Comparison of ENCODE assay signal across 35 cellular contexts in genomic region chr3:171687998-171688397, GRCh38.
"Had no signal": no experiment of that assay in that cellular context is flagged by ENCODE, and none has a peak within 500 bp of the region (broad histone marks: within the 10 kb centered on the region; RNA-seq: fewer than 3 reads in every experiment).

No MANE protein-coding gene starts in this region.

- ATAC-seq: activated CD4-positive, alpha-beta T cell treated with anti-CD3 and anti-CD28 coated beads for 36 hours; activated CD4-positive, CD25-positive, alpha-beta regulatory T cell treated with anti-CD3 and anti-CD28 coated beads, Interleukin-2, amount 50 U/mL, for 24 hours; activated CD8-positive, alpha-beta memory T cell treated with anti-CD3 and anti-CD28 coated beads, Interleukin-2, amount 10 ng/mL, durations not matched to agents 7 days and 5 days; activated CD8-positive, alpha-beta T cell treated with anti-CD3 and anti-CD28 coated beads, Interleukin-2, amount 10 ng/mL, durations not matched to agents 7 days and 5 days; activated naive CD4-positive, alpha-beta T cell treated with anti-CD3 and anti-CD28 coated beads, Interleukin-2, amount 50 U/mL, for 72 hours; activated T-cell treated with anti-CD3 and anti-CD28 coated beads, Interleukin-2, amount 50 U/mL, for 72 hours; esophagus mucosa; T-helper 17 cell had no signal

- FAIRE-seq: astrocyte, bronchial epithelial cell, endometrium, frontal cortex had no signal

- H3K27ac ChIP-seq: brain microvascular endothelial cell, colonic mucosa, WERI-Rb-1 had no signal

- H3K4me3 ChIP-seq: colonic mucosa had no signal

- H3K36me3 ChIP-seq: colonic mucosa, WERI-Rb-1 had no signal

- H3K4me3 Mint-ChIP-seq: activated B cell treated with CpG ODN at 0.5 μM for 24 hours; activated CD4-positive, alpha-beta memory T cell treated with anti-CD3 and anti-CD28 coated beads for 36 hours; activated CD4-positive, alpha-beta T cell treated with anti-CD3 and anti-CD28 coated beads for 36 hours; activated CD4-positive, alpha-beta T cell treated with anti-CD3 and anti-CD28 coated beads, Interleukin-2, amount 10 ng/mL, durations not matched to agents 24 days and 14 days; activated CD8-positive, alpha-beta memory T cell treated with anti-CD3 and anti-CD28 coated beads, Interleukin-2, amount 10 ng/mL, durations not matched to agents 7 days and 5 days; activated CD8-positive, alpha-beta T cell treated with anti-CD3 and anti-CD28 coated beads, Interleukin-2, amount 10 ng/mL, durations not matched to agents 7 days and 5 days; activated naive CD4-positive, alpha-beta T cell treated with anti-CD3 and anti-CD28 coated beads, Interleukin-2, amount 10 ng/mL, durations not matched to agents 7 days and 5 days; activated naive CD8-positive, alpha-beta T cell treated with anti-CD3 and anti-CD28 coated beads, Interleukin-2, amount 10 ng/mL, durations not matched to agents 7 days and 5 days; activated T-cell treated with anti-CD3 and anti-CD28 coated beads, Interleukin-2, amount 50 U/mL, for 24 hours; activated T-cell treated with anti-CD3 and anti-CD28 coated beads, Interleukin-2, amount 50 U/mL, for 72 hours; T-helper 17 cell; T-helper 2 cell treated with Interferon-gamma antibody and Interleukin-4, amounts not matched to agents 5 μg/mL and 100 μg/mL, for 36 hours had no signal

- H3K27me3 Mint-ChIP-seq: activated B cell treated with CpG ODN at 0.5 μM for 24 hours; activated naive CD8-positive, alpha-beta T cell treated with anti-CD3 and anti-CD28 coated beads, Interleukin-2, amount 10 ng/mL, durations not matched to agents 7 days and 5 days; T-helper 17 cell had no signal

- H3K9me3 Mint-ChIP-seq: activated B cell treated with CpG ODN at 0.5 μM for 24 hours; activated CD4-positive, alpha-beta memory T cell treated with anti-CD3 and anti-CD28 coated beads for 36 hours; activated CD4-positive, alpha-beta T cell treated with anti-CD3 and anti-CD28 coated beads, Interleukin-2, amount 10 ng/mL, durations not matched to agents 24 days and 14 days; activated naive CD4-positive, alpha-beta T cell treated with anti-CD3 and anti-CD28 coated beads, Interleukin-2, amount 10 ng/mL, durations not matched to agents 7 days and 5 days; activated naive CD4-positive, alpha-beta T cell treated with anti-CD3 and anti-CD28 coated beads, Interleukin-2, amount 50 U/mL, for 72 hours; activated T-cell treated with anti-CD3 and anti-CD28 coated beads, Interleukin-2, amount 50 U/mL, for 24 hours; activated T-cell treated with anti-CD3 and anti-CD28 coated beads, Interleukin-2, amount 50 U/mL, for 72 hours; T-helper 2 cell treated with Interferon-gamma antibody and Interleukin-4, amounts not matched to agents 5 μg/mL and 100 μg/mL, for 36 hours had no signal

- H3K36me3 Mint-ChIP-seq: activated CD4-positive, alpha-beta memory T cell treated with anti-CD3 and anti-CD28 coated beads for 36 hours; activated naive CD4-positive, alpha-beta T cell treated with anti-CD3 and anti-CD28 coated beads, Interleukin-2, amount 10 ng/mL, durations not matched to agents 7 days and 5 days; activated naive CD4-positive, alpha-beta T cell treated with anti-CD3 and anti-CD28 coated beads, Interleukin-2, amount 50 U/mL, for 72 hours had no signal

- H3K4me1 ChIP-seq: colonic mucosa had no signal

- DNase-seq: activated B cell treated with CpG ODN at 0.5 μM for 24 hours; activated CD4-positive, alpha-beta memory T cell treated with anti-CD3 and anti-CD28 coated beads for 36 hours; activated CD4-positive, alpha-beta T cell treated with anti-CD3 and anti-CD28 coated beads for 36 hours; activated CD4-positive, alpha-beta T cell treated with anti-CD3 and anti-CD28 coated beads, Interleukin-2, amount 10 ng/mL, durations not matched to agents 24 days and 14 days; activated CD8-positive, alpha-beta memory T cell treated with anti-CD3 and anti-CD28 coated beads, Interleukin-2, amount 10 ng/mL, durations not matched to agents 7 days and 5 days; activated CD8-positive, alpha-beta memory T cell treated with anti-CD3 and anti-CD28 coated beads, Interleukin-2, amount 50 U/mL, for 4 hours; activated CD8-positive, alpha-beta T cell treated with anti-CD3 and anti-CD28 coated beads, Interleukin-2, amount 10 ng/mL, durations not matched to agents 7 days and 5 days; activated gamma-delta T cell; activated naive CD4-positive, alpha-beta T cell; activated naive CD4-positive, alpha-beta T cell treated with anti-CD3 and anti-CD28 coated beads, Interleukin-2, amount 10 ng/mL, durations not matched to agents 7 days and 5 days; activated naive CD8-positive, alpha-beta T cell treated with anti-CD3 and anti-CD28 coated beads, Interleukin-2, amount 10 ng/mL, durations not matched to agents 7 days and 5 days; activated T-cell treated with anti-CD3 and anti-CD28 coated beads for 4 hours; activated T-cell treated with anti-CD3 and anti-CD28 coated beads, Interleukin-2, amount 50 U/mL, for 24 hours; activated T-cell treated with anti-CD3 and anti-CD28 coated beads, Interleukin-2, amount 50 U/mL, for 72 hours; amniotic stem cell; anterior cingulate cortex; brain microvascular endothelial cell; caudate nucleus; cerebellar nuclear complex; colonic mucosa; effector CD8-positive, alpha-beta T cell; foreskin fibroblast; head of caudate nucleus; T-helper 1 cell; T-helper 17 cell; T1000; WERI-Rb-1 had no signal

- H3K9me3 ChIP-seq: colonic mucosa had no signal

- H3K27ac Mint-ChIP-seq: activated B cell treated with CpG ODN at 0.5 μM for 24 hours; activated CD4-positive, alpha-beta memory T cell treated with anti-CD3 and anti-CD28 coated beads for 36 hours; activated CD4-positive, alpha-beta T cell treated with anti-CD3 and anti-CD28 coated beads for 36 hours; activated CD4-positive, alpha-beta T cell treated with anti-CD3 and anti-CD28 coated beads, Interleukin-2, amount 10 ng/mL, durations not matched to agents 24 days and 14 days; activated CD8-positive, alpha-beta memory T cell treated with anti-CD3 and anti-CD28 coated beads, Interleukin-2, amount 10 ng/mL, durations not matched to agents 7 days and 5 days; activated CD8-positive, alpha-beta T cell treated with anti-CD3 and anti-CD28 coated beads, Interleukin-2, amount 10 ng/mL, durations not matched to agents 7 days and 5 days; activated naive CD4-positive, alpha-beta T cell treated with anti-CD3 and anti-CD28 coated beads, Interleukin-2, amount 10 ng/mL, durations not matched to agents 7 days and 5 days; activated naive CD4-positive, alpha-beta T cell treated with anti-CD3 and anti-CD28 coated beads, Interleukin-2, amount 50 U/mL, for 72 hours; activated naive CD8-positive, alpha-beta T cell treated with anti-CD3 and anti-CD28 coated beads, Interleukin-2, amount 10 ng/mL, durations not matched to agents 7 days and 5 days; activated T-cell treated with anti-CD3 and anti-CD28 coated beads, Interleukin-2, amount 50 U/mL, for 24 hours; activated T-cell treated with anti-CD3 and anti-CD28 coated beads, Interleukin-2, amount 50 U/mL, for 72 hours; T-helper 17 cell; T-helper 2 cell treated with Interferon-gamma antibody and Interleukin-4, amounts not matched to agents 5 μg/mL and 100 μg/mL, for 36 hours had no signal

- H3K27me3 ChIP-seq: brain microvascular endothelial cell, colonic mucosa had no signal

- H3K4me1 Mint-ChIP-seq: activated CD4-positive, alpha-beta T cell treated with anti-CD3 and anti-CD28 coated beads, Interleukin-2, amount 10 ng/mL, durations not matched to agents 24 days and 14 days had no signal
